1 cellular context compared by ENCODE assay signal in genomic region chr10:28677889-28678686, GRCh38.
TF ChIP-seq lines count a peak whose summit lies in the region.

No MANE protein-coding gene starts in this region.

TF ChIP-seq in K562, 482 proteins besides CTCF, POLR2A, EP300 and RAD21 (continued from another document and continues in another):
- TF ChIP-seq ZBTB40 (IDR thresholded peaks at IDR 0.05) (peak; percentile 63; the same call in 1 of the 2 replicates), ZBTB40 (CRISPR knock-in tag; IDR thresholded peaks at IDR 0.05) (no peak), ZC3H4 (CRISPR knock-in tag; IDR thresholded peaks at IDR 0.05; ENCODE audit: borderline replicate concordance) (0 out of 2 replicates have a peak, but pooled peaks have one; percentile 43), HNRNPLL (IDR thresholded peaks at IDR 0.05; ENCODE audit: low read depth, low read length, poor library complexity, severe bottlenecking) (no peak), E2F5 (CRISPR knock-in tag; IDR thresholded peaks at IDR 0.05) (no peak), SMAD2 (IDR thresholded peaks at IDR 0.05; ENCODE audit: low read depth, low read length) (no peak), ZNF431 (CRISPR knock-in tag; IDR thresholded peaks at IDR 0.05) (peak; percentile 25; the same call in 1 of the 2 replicates), PCBP1 (IDR thresholded peaks at IDR 0.05; ENCODE audit: low read depth, low read length, poor library complexity, severe bottlenecking) (peak; percentile 23), ZNF263 (CRISPR knock-in tag; IDR thresholded peaks at IDR 0.05; ENCODE audit: borderline replicate concordance) (0 out of 2 replicates have a peak, but pooled peaks have one; percentile 23), SAFB (IDR thresholded peaks at IDR 0.05; ENCODE audit: borderline replicate concordance, low read depth, low read length) (no peak), ZNF316 (IDR thresholded peaks at IDR 0.05) (peak; percentile 1; the same call in 1 of the 2 replicates), HSF4 (CRISPR knock-in tag; IDR thresholded peaks at IDR 0.05; ENCODE audit: borderline replicate concordance) (no peak), ZBED1 (IDR thresholded peaks at IDR 0.05) (peak; percentile 76; the same call in 1 of the 2 replicates), BRF1 (IDR thresholded peaks at IDR 0.05; ENCODE audit: borderline replicate concordance, extremely low read depth, insufficient read length) (no peak), NR0B1 (IDR thresholded peaks at IDR 0.05; ENCODE audit: partially characterized antibody) (no peak), SMARCA5 (IDR thresholded peaks at IDR 0.05) (0 out of 2 replicates have a peak, but pooled peaks have one; percentile 47), TRIM24 (IDR thresholded peaks at IDR 0.05) (no peak), IRF9 (tag; IDR thresholded peaks at IDR 0.05) (no peak), TAF15 (IDR thresholded peaks at IDR 0.05; ENCODE audit: low read depth, low read length) (no peak), ZBTB11 (CRISPR knock-in tag; IDR thresholded peaks at IDR 0.05) (0 out of 6 replicates have a peak, but pooled peaks of 1 of the 3 experiments have one; percentile 21), CBX5 (IDR thresholded peaks at IDR 0.05; ENCODE audit: borderline replicate concordance, low read depth) (no peak), GATAD2A (IDR thresholded peaks at IDR 0.05) (no peak), ARHGAP35 (IDR thresholded peaks at IDR 0.05; ENCODE audit: partially characterized antibody) (peak; percentile 43), E2F6 (IDR thresholded peaks at IDR 0.05; ENCODE audit: borderline replicate concordance in 1 of 2, extremely low read depth in 1 of 2, insufficient read depth in 1 of 2, insufficient read length in 1 of 2, low read depth in 1 of 2, low read length in 1 of 2, poor library complexity in 1 of 2, severe bottlenecking in 1 of 2) (peak; percentile 58 to 79), PHF8 (IDR thresholded peaks at IDR 0.05; ENCODE audit: borderline replicate concordance, low read length) (no peak), SIN3A (IDR thresholded peaks at IDR 0.05; ENCODE audit: borderline replicate concordance in 2 of 2, control insufficient read depth in 1 of 2, low read depth in 2 of 2, low read length in 2 of 2) (0 out of 4 replicates have a peak, but pooled peaks of 1 of the 2 experiments have one; percentile 14), THAP7 (CRISPR knock-in tag; IDR thresholded peaks at IDR 0.05) (no peak), SMARCE1 (IDR thresholded peaks at IDR 0.05) (0 out of 2 replicates have a peak, but pooled peaks have one; percentile 17), TEAD1 (CRISPR knock-in tag; IDR thresholded peaks at IDR 0.05) (no peak), NKRF (IDR thresholded peaks at IDR 0.05; ENCODE audit: borderline replicate concordance) (peak; percentile 58; the same call in 1 of the 2 replicates), ZNF740 (CRISPR knock-in tag; IDR thresholded peaks at IDR 0.05) (0 out of 2 replicates have a peak, but pooled peaks have one; percentile 42), ZNF740 (tag; IDR thresholded peaks at IDR 0.05) (no peak), POLR3G (IDR thresholded peaks at IDR 0.05; ENCODE audit: extremely low read depth, insufficient read length, insufficient replicate concordance) (no peak), ZNF408 (CRISPR knock-in tag; IDR thresholded peaks at IDR 0.05; ENCODE audit: low read depth) (no peak), ZNF24 (IDR thresholded peaks at IDR 0.05) (no peak), ETV5 (CRISPR knock-in tag; IDR thresholded peaks at IDR 0.05; ENCODE audit: low read depth) (no peak)
